In genomic region chr6:18219611-18220010, GRCh38 we compare ENCODE assay signal across 1 cellular context.
TF ChIP-seq lines count a peak whose summit lies in the region.

No MANE protein-coding gene starts in this region.

TF ChIP-seq in HEK293, 187 proteins besides CTCF, POLR2A, EP300 and RAD21 (continued from another document):
- TF ChIP-seq AEBP2 (tag by site-specific recombination; IDR thresholded peaks at IDR 0.05; ENCODE audit: borderline replicate concordance) (no peak), ZNF350 (tag by site-specific recombination; IDR thresholded peaks at IDR 0.05) (no peak), ZNF174 (tag by site-specific recombination; IDR thresholded peaks at IDR 0.05) (no peak), ZNF184 (tag by site-specific recombination; IDR thresholded peaks at IDR 0.05) (no peak), MZF1 (tag by site-specific recombination; IDR thresholded peaks at IDR 0.05; ENCODE audit: borderline replicate concordance) (0 out of 2 replicates have a peak, but pooled peaks have one; percentile 19), ZNF530 (tag by site-specific recombination; IDR thresholded peaks at IDR 0.05; ENCODE audit: low read depth) (no peak), ZNF521 (tag by site-specific recombination; IDR thresholded peaks at IDR 0.05) (no peak), REPIN1 (tag by site-specific recombination; IDR thresholded peaks at IDR 0.05; ENCODE audit: low read depth) (no peak), ZNF248 (tag by site-specific recombination; IDR thresholded peaks at IDR 0.05) (no peak), ZBTB48 (tag by site-specific recombination; IDR thresholded peaks at IDR 0.05) (no peak), ZNF645 (tag by site-specific recombination; IDR thresholded peaks at IDR 0.05) (no peak), ZNF146 (tag by site-specific recombination; IDR thresholded peaks at IDR 0.05) (no peak), BCL11A (tag by site-specific recombination; IDR thresholded peaks at IDR 0.05; ENCODE audit: low read depth) (no peak), GLIS1 (tag by site-specific recombination; IDR thresholded peaks at IDR 0.05) (no peak)
- TF ChIP-seq, protein P1, sequence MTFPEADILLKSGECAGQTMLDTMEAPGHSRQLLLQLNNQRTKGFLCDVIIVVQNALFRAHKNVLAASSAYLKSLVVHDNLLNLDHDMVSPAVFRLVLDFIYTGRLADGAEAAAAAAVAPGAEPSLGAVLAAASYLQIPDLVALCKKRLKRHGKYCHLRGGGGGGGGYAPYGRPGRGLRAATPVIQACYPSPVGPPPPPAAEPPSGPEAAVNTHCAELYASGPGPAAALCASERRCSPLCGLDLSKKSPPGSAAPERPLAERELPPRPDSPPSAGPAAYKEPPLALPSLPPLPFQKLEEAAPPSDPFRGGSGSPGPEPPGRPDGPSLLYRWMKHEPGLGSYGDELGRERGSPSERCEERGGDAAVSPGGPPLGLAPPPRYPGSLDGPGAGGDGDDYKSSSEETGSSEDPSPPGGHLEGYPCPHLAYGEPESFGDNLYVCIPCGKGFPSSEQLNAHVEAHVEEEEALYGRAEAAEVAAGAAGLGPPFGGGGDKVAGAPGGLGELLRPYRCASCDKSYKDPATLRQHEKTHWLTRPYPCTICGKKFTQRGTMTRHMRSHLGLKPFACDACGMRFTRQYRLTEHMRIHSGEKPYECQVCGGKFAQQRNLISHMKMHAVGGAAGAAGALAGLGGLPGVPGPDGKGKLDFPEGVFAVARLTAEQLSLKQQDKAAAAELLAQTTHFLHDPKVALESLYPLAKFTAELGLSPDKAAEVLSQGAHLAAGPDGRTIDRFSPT (tag by site-specific recombination; IDR thresholded peaks at IDR 0.05), result no peak
